Comparison of ENCODE assay signal across 7 cellular contexts in the genomic region with DNA sequence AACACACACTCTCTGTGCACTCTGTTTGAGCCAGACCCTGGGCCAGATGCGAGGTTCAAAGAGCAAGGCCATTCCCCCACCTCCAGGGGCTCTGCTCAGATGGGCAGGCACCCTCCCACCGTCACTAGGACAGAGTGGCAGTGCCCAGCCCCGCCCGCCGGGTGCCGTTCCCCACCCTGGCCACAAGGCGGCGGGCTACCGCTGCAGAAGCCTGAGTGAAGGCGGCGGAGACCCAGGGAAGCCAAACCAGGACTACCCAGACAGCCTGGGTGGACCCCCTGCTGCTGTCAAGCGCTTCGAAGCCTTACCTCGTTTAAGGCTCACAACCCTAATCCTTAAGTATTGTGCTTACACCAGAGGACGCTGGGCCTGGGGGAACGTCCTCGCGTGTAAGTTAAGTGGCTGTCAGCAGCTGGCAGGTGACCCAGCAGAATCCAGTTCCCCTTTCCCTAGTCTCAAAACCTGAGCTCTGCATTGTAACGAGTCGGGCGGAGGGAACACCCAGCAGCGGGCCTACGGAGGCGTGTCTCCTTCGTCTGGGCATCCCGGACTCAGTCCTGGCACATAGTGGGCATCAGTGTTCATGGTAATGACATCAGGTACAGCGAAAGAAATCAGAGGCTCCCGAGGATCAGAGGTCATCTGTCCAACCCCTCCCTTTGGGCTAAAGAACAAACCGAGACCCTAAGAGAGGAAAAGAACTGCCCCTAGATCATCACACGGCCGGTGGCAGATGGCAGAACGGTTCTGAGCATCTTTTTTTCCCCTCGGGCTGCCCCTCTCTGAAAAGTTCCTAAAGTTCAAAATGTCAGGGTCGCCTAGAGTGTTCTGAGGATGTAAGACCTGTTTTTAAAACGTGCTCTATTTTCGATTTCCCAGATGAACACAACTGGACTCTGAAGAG. TPM values are rescaled to one million over a fixed set of nuclear protein-coding genes. Genes with fewer than 3 reads are reported as not detected.
DNase-seq lines count a peak whose midpoint lies in the region; ATAC-seq and TF ChIP-seq lines count a peak whose summit lies in the region.

No MANE protein-coding gene starts in this region.

- in situ Hi-C loops in GM13977 (cut with MboI; ENCODE audit: low pct_unique_long_range_greater_than_20kb, low sequenced_read_pairs, unreplicated experiment), result no loop called here

- H3K4me1 ChIP-seq in lower lobe of right lung, result peaks cover 67% of the 10 kb centered on the region

- peak overlapping the region; percentile 15 for H3K4me3 ChIP-seq in lower lobe of right lung

- H3K36me3 ChIP-seq in lower lobe of right lung, result peaks cover 7% of the 10 kb centered on the region

- peak; percentile 88 for DNase-seq in GM13977 (ENCODE audit: low spot score)
- peak; percentile 68 to 89 for DNase-seq in NCI-H526 (lab: John Stamatoyannopoulos, UW)
- peak; percentile 74 for DNase-seq in activated CD4-positive, alpha-beta T cell treated with anti-CD3 and anti-CD28 coated beads, Interleukin-2, amount 50 U/mL, for 1 hour
- DNase-seq in dedifferentiated amniotic fluid mesenchymal stem cell (ENCODE audit: extremely low spot score), result peak; percentile 40
- peak; percentile 85 for DNase-seq in lower lobe of right lung
- DNase-seq in stimulated activated CD8-positive, alpha-beta memory T cell treated with anti-CD3 and anti-CD28 coated beads, Interleukin-12 subunit alpha, Interleukin-12 subunit beta, amount 100 ng/mL, for 24 hours (ENCODE audit: extremely low read depth), result peak; percentile 54

- intact Hi-C loops in lower lobe of right lung (cut with DNase I), result no loop called here

- no peaks in the 10 kb centered on the region for H3K9me3 ChIP-seq in lower lobe of right lung

- TF ChIP-seq CTCF in GM13977 (IDR thresholded peaks at IDR 0.05; ENCODE audit: extremely low read depth, insufficient read depth, missing control alignments) (peak; percentile 99), lower lobe of right lung (IDR thresholded peaks at IDR 0.05) (peak; percentile 100)

- H3K27ac ChIP-seq in lower lobe of right lung, result peak overlapping the region; percentile 62

- ATAC-seq in HG03354 (IDR thresholded peaks at IDR 0.05; ENCODE audit: poor library complexity, severe bottlenecking, unreplicated experiment) (peak; percentile 57), lower lobe of right lung (peak; percentile 43 to 63)

- H3K27me3 ChIP-seq in lower lobe of right lung (ENCODE audit: low read depth), result no peaks in the 10 kb centered on the region

RNA-seq across cellular contexts. Expression of a gene that starts 4.4 kb away (rescaled TPM):
- 71.0 TPM for total RNA-seq in lower lobe of right lung

Comparison
In these comparisons a context has a peak if more than half of its experiments do, and no peak if none do; other contexts are left out.
1. Peak in every context shown above with its lines: DNase-seq, ATAC-seq, H3K4me3 ChIP-seq and H3K27ac ChIP-seq.